In the genomic region with DNA sequence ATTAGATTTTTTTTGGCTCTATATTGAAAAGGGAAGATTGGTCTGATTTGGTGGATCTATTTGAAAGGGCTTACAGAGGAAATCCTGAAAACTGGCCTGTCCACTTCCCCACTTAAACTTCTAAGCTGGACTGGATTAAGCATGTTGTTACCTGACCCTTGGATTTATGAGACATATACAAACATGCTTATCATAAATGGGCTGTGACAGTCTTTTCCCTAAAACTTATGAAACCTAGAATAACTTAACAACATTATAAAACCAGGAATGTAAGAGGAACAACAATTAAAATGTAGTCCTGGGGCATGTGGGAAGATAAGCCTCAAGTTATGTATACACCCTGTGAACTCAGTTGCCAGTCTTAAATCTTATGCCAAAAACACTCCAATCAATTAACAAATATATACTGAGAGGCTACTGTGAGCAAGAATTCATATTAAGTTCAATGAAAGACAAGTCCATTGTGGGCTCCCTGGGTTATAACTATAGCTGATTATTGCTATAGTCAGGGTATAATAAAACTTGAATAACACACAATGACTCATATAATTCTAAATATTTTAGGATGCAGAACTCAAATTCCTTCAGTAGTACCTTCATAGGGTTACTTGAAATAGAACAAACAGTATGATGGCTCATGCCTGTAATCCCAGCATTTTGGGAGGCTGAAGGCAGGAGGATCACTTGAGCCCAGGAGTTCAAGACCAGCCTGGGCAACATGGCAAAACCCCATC, we compare ENCODE assay signal across 1 cellular context.
TF ChIP-seq lines count a peak whose summit lies in the region.

No MANE protein-coding gene starts in this region.

TF ChIP-seq in IMR-90, 13 proteins besides CTCF, POLR2A, EP300 and RAD21 (continued from another document):
- TF ChIP-seq, protein P1, sequence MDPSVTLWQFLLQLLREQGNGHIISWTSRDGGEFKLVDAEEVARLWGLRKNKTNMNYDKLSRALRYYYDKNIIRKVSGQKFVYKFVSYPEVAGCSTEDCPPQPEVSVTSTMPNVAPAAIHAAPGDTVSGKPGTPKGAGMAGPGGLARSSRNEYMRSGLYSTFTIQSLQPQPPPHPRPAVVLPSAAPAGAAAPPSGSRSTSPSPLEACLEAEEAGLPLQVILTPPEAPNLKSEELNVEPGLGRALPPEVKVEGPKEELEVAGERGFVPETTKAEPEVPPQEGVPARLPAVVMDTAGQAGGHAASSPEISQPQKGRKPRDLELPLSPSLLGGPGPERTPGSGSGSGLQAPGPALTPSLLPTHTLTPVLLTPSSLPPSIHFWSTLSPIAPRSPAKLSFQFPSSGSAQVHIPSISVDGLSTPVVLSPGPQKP (IDR thresholded peaks at IDR 0.05; ENCODE audit: borderline replicate concordance, low read depth, low read length) = no peak
- TF ChIP-seq RFX5 (IDR thresholded peaks at IDR 0.05; ENCODE audit: low read depth, low read length) (no peak), SMC3 (IDR thresholded peaks at IDR 0.05; ENCODE audit: low read depth, low read length) (no peak), FOS (IDR thresholded peaks at IDR 0.05; ENCODE audit: low read depth, low read length) (no peak)
- TF ChIP-seq, protein P2, sequence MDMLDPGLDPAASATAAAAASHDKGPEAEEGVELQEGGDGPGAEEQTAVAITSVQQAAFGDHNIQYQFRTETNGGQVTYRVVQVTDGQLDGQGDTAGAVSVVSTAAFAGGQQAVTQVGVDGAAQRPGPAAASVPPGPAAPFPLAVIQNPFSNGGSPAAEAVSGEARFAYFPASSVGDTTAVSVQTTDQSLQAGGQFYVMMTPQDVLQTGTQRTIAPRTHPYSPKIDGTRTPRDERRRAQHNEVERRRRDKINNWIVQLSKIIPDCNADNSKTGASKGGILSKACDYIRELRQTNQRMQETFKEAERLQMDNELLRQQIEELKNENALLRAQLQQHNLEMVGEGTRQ (IDR thresholded peaks at IDR 0.05; ENCODE audit: low read depth, low read length) = no peak
